ENCODE assay signal across 19 cellular contexts in the genomic region with DNA sequence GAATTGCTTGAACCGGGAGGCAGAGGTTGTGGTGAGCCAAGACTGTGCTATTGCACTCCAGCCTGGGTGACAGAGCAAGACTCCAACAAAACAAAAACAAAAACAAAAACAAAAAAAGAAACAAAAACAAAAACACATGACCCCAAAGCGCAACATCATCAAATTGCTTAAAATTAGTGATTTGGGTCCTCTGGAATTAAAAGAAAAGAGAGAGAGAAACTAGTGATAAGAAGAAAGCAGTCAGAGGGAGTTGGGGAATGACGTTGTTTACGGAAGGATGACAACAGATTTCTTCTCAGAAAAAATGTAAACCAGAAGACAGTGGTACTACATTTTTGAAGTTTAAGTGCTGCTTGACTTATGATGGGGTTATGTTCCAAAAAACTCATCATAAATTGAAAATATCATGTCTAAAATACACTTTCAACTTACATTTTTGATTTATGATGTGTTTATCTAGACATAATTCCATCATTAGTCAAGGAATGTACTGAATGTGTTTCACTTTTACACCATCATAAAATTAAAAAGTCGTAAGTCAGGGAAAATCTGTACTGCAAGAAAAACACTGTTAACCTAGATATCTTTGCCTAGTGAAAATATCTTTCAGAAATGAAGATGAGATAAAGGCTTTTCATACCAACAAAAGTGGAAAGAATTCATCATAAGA.
A peak's percentile ranks its signal among the peaks of the same experiment; 100 is the strongest.
DNase-seq lines count a peak whose midpoint lies in the region; ATAC-seq, FAIRE-seq and TF ChIP-seq lines count a peak whose summit lies in the region.
"Had no signal": no experiment of that assay in that cellular context is flagged by ENCODE, and none has a peak within 500 bp of the region (broad histone marks: within the 10 kb centered on the region; RNA-seq: fewer than 3 reads in every experiment).

No MANE protein-coding gene starts in this region.

- no peak for TF ChIP-seq POLR2A in HepG2 (IDR thresholded peaks at IDR 0.05; ENCODE audit: insufficient read depth in 1 of 2, low read depth in 2 of 2, low read length in 2 of 2)
- TF ChIP-seq POLR2A in right lobe of liver (IDR thresholded peaks at IDR 0.05), result no peak
- TF ChIP-seq POLR2A in erythroblast (IDR thresholded peaks at IDR 0.05; ENCODE audit: low read length), result no peak

- no peak for FAIRE-seq in HepG2 (lab: Jason Lieb, UNC)
- FAIRE-seq: A549, H1 had no signal

- H3K36me3 ChIP-seq in HepG2 (replicated peaks in 1 of 2; ENCODE audit: control insufficient read depth in 1 of 2, insufficient read depth in 2 of 2, low read length in 2 of 2) (no peaks in the 10 kb centered on the region), right lobe of liver (no peaks in the 10 kb centered on the region)

- DNase-seq in HepG2 (ENCODE audit: low spot score) (no peak), right lobe of liver (no peak), amniotic epithelial cell (ENCODE audit: low read depth) (peak; percentile 13), erythroblast (lab: John Stamatoyannopoulos, UW) (peak; percentile 26 to 42), NCI-H2171 (lab: John Stamatoyannopoulos, UW) (no peak)
- no peak for DNase-seq in effector CD4-positive, alpha-beta T cell
- no peak for DNase-seq in activated naive CD4-positive, alpha-beta T cell (lab: John Stamatoyannopoulos, UW)
- DNase-seq: AML-193; Caco-2; CD4-positive, alpha-beta T cell; DMS153; DMS79; GF-D8; H9 had no signal

- CTCF ChIA-PET in HepG2 (lab: Yijun Ruan, JAX; ENCODE audit: low intra/inter-chr PET ratio, low total read pairs), result no interaction called here

- in situ Hi-C loops in HepG2 (cut with HindIII; ENCODE audit: extremely low pct_ligation_motif_present, low pct_unique_long_range_greater_than_20kb), result no loop called here

- H3K27me3 ChIP-seq in HepG2 (ENCODE audit: control insufficient read depth in 1 of 2, insufficient read depth in 2 of 2, low read length in 2 of 2) (no peaks in the 10 kb centered on the region), right lobe of liver (no peaks in the 10 kb centered on the region)

- POLR2A ChIA-PET in HepG2 (lab: Yijun Ruan, JAX), result no interaction called here

- no peak overlapping the region for H3K9ac ChIP-seq in HepG2 (ENCODE audit: insufficient read depth, low read depth, low read length)

- H3K79me2 ChIP-seq in HepG2 (ENCODE audit: insufficient read depth, low read length), result no peaks in the 10 kb centered on the region

- H2AFZ ChIP-seq in HepG2 (ENCODE audit: low read length), result no peak overlapping the region

- no peak for TF ChIP-seq RAD21 in HepG2 (CRISPR knock-in tag; IDR thresholded peaks at IDR 0.05)

- BruUV-seq in HepG2 (replicated peaks; lab: Mats Ljungman, UMichigan), result no TSS peak

- H3K4me1 ChIP-seq in HepG2 (ENCODE audit: insufficient read depth, low read length) (peaks cover 13% of the 10 kb centered on the region), right lobe of liver (no peaks in the 10 kb centered on the region)
- H3K4me1 ChIP-seq: A549, Caco-2 had no signal

- no peaks in the 10 kb centered on the region for H4K20me1 ChIP-seq in HepG2 (ENCODE audit: insufficient read depth, low read length)

- WGBS in HepG2 (ENCODE audit: low lambda C conversion rate), result 45% methylated on average over 5 of the region's 5 CpGs
- WGBS in right lobe of liver (ENCODE audit: insufficient coverage, low coverage, low lambda C conversion rate, missing lambda C conversion rate), result 77% methylated on average over 4 of the region's 5 CpGs

- TF ChIP-seq EP300 in HepG2 (IDR thresholded peaks at IDR 0.05; ENCODE audit: low read depth in 2 of 2, low read length in 2 of 2) (no peak), HepG2 (CRISPR knock-in tag; IDR thresholded peaks at IDR 0.05; ENCODE audit: borderline replicate concordance) (no peak)

- intact Hi-C loops in HepG2 (cut with micrococcal nuclease; ENCODE audit: unreplicated experiment), result no loop called here
- intact Hi-C loops in right lobe of liver (cut with DNase I), result no loop called here

- H3K4me2 ChIP-seq in HepG2 (ENCODE audit: low read depth, low read length), result no peak overlapping the region
- H3K4me2 ChIP-seq: A549 had no signal

- H3K9me3 ChIP-seq in HepG2 (ENCODE audit: low read length) (no peaks in the 10 kb centered on the region), right lobe of liver (peaks cover 0 to 8% (median 0%) of the 10 kb centered on the region in 4 donors)

- no peak overlapping the region for H3K4me3 ChIP-seq in HepG2 (replicated peaks in 1 of 3; ENCODE audit: insufficient read depth in 1 of 3, low read depth in 2 of 3, low read length in 3 of 3)
- no peak overlapping the region for H3K4me3 ChIP-seq in right lobe of liver
- H3K4me3 ChIP-seq: A549 had no signal

- TF ChIP-seq CTCF in HepG2 (CRISPR knock-in tag; IDR thresholded peaks at IDR 0.05), result no peak
- TF ChIP-seq CTCF in right lobe of liver (IDR thresholded peaks at IDR 0.05), result no peak

- ATAC-seq in HepG2 (no peak), right lobe of liver (no peak), HG02588 (IDR thresholded peaks at IDR 0.05; ENCODE audit: unreplicated experiment) (no peak)
- ATAC-seq: A549 had no signal

- H3K27ac ChIP-seq in HepG2 (ENCODE audit: extremely low read length, insufficient read depth, low read length) (no peak overlapping the region), right lobe of liver (no peak overlapping the region)
- H3K27ac ChIP-seq: 22Rv1, A549, C4-2B had no signal

TF ChIP-seq in HepG2, 621 proteins besides CTCF, POLR2A, EP300 and RAD21:
- TF ChIP-seq, protein P1, sequence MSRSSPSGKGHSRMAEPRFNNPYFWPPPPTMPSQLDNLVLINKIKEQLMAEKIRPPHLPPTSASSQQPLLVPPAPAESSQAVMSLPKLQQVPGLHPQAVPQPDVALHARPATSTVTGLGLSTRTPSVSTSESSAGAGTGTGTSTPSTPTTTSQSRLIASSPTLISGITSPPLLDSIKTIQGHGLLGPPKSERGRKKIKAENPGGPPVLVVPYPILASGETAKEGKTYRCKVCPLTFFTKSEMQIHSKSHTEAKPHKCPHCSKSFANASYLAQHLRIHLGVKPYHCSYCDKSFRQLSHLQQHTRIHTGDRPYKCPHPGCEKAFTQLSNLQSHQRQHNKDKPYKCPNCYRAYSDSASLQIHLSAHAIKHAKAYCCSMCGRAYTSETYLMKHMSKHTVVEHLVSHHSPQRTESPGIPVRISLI (CRISPR knock-in tag; IDR thresholded peaks at IDR 0.05; ENCODE audit: borderline replicate concordance), result no peak
- TF ChIP-seq FOXM1 (CRISPR knock-in tag; IDR thresholded peaks at IDR 0.05), result no peak
- TF ChIP-seq RCOR2 (CRISPR knock-in tag; IDR thresholded peaks at IDR 0.05), result no peak
- TF ChIP-seq ZNF598 (CRISPR knock-in tag; IDR thresholded peaks at IDR 0.05; ENCODE audit: borderline replicate concordance), result no peak
- TF ChIP-seq, protein P2, sequence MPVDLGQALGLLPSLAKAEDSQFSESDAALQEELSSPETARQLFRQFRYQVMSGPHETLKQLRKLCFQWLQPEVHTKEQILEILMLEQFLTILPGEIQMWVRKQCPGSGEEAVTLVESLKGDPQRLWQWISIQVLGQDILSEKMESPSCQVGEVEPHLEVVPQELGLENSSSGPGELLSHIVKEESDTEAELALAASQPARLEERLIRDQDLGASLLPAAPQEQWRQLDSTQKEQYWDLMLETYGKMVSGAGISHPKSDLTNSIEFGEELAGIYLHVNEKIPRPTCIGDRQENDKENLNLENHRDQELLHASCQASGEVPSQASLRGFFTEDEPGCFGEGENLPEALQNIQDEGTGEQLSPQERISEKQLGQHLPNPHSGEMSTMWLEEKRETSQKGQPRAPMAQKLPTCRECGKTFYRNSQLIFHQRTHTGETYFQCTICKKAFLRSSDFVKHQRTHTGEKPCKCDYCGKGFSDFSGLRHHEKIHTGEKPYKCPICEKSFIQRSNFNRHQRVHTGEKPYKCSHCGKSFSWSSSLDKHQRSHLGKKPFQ (CRISPR knock-in tag; IDR thresholded peaks at IDR 0.05; ENCODE audit: insufficient replicate concordance), result no peak
- TF ChIP-seq MAFK (conservative IDR thresholded peaks at IDR 0.05 in 1 of 2, IDR thresholded peaks at IDR 0.05 in 1 of 2; ENCODE audit: low read length in 2 of 2), result peak in 1 of 2 experiments; percentile 51; a peak in 1 of 4 replicates
- TF ChIP-seq MAFF (IDR thresholded peaks at IDR 0.05; ENCODE audit: low read depth, low read length), result peak; percentile 37; the same call in 1 of the 2 replicates
- TF ChIP-seq ZNF317 (CRISPR knock-in tag; IDR thresholded peaks at IDR 0.05), result peak; percentile 88
- TF ChIP-seq ZNF496 (CRISPR knock-in tag; IDR thresholded peaks at IDR 0.05; ENCODE audit: insufficient replicate concordance), result no peak
- no peak for TF ChIP-seq ZNF552 (CRISPR knock-in tag; IDR thresholded peaks at IDR 0.05; ENCODE audit: borderline replicate concordance)
- TF ChIP-seq ESRRA (CRISPR knock-in tag; IDR thresholded peaks at IDR 0.05; ENCODE audit: low read depth), result no peak
- TF ChIP-seq, protein P3, sequence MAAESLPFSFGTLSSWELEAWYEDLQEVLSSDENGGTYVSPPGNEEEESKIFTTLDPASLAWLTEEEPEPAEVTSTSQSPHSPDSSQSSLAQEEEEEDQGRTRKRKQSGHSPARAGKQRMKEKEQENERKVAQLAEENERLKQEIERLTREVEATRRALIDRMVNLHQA (CRISPR knock-in tag; IDR thresholded peaks at IDR 0.05), result no peak
- TF ChIP-seq ZNF737 (CRISPR knock-in tag; IDR thresholded peaks at IDR 0.05; ENCODE audit: borderline replicate concordance), result no peak

Comparison
In these comparisons a context has a peak if more than half of its experiments do, and no peak if none do; other contexts are left out.
1. DNase-seq: peak in amniotic epithelial cell (single experiment) and erythroblast (2 of 2); none in HepG2 (single experiment), right lobe of liver (0 of 3), effector CD4-positive, alpha-beta T cell (single experiment), NCI-H2171 (single experiment) and activated naive CD4-positive, alpha-beta T cell (0 of 4).